Comparison of ENCODE assay signal across 1 cellular context in the genomic region with DNA sequence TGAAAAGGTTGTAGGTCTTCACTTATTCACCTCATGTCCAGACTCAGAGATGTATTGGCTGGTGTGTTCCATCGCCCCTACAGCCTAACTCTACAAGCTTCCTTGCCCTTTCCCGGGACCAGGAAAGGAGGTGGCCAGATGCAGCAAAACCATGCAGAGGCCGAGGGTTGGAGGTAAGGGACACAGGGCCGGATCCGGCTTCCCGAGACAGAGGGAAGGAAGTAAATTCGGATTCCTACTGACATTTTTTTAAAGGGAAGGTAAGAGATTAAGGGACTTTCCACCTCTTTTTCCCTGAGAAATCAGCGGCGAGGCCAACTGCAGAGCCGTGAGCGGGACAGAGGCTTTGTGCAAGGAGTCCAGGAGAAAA.
TF ChIP-seq lines count a peak whose summit lies in the region.

No MANE protein-coding gene starts in this region.

TF ChIP-seq in WTC11, 78 proteins besides CTCF, POLR2A, EP300 and RAD21 (continued from another document):
- TF ChIP-seq, protein P1, sequence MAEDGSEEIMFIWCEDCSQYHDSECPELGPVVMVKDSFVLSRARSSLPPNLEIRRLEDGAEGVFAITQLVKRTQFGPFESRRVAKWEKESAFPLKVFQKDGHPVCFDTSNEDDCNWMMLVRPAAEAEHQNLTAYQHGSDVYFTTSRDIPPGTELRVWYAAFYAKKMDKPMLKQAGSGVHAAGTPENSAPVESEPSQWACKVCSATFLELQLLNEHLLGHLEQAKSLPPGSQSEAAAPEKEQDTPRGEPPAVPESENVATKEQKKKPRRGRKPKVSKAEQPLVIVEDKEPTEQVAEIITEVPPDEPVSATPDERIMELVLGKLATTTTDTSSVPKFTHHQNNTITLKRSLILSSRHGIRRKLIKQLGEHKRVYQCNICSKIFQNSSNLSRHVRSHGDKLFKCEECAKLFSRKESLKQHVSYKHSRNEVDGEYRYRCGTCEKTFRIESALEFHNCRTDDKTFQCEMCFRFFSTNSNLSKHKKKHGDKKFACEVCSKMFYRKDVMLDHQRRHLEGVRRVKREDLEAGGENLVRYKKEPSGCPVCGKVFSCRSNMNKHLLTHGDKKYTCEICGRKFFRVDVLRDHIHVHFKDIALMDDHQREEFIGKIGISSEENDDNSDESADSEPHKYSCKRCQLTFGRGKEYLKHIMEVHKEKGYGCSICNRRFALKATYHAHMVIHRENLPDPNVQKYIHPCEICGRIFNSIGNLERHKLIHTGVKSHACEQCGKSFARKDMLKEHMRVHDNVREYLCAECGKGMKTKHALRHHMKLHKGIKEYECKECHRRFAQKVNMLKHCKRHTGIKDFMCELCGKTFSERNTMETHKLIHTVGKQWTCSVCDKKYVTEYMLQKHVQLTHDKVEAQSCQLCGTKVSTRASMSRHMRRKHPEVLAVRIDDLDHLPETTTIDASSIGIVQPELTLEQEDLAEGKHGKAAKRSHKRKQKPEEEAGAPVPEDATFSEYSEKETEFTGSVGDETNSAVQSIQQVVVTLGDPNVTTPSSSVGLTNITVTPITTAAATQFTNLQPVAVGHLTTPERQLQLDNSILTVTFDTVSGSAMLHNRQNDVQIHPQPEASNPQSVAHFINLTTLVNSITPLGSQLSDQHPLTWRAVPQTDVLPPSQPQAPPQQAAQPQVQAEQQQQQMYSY (CRISPR knock-in tag; IDR thresholded peaks at IDR 0.05): no peak
- no peak for TF ChIP-seq JUN (CRISPR knock-in tag; IDR thresholded peaks at IDR 0.05)
- TF ChIP-seq, protein P2, sequence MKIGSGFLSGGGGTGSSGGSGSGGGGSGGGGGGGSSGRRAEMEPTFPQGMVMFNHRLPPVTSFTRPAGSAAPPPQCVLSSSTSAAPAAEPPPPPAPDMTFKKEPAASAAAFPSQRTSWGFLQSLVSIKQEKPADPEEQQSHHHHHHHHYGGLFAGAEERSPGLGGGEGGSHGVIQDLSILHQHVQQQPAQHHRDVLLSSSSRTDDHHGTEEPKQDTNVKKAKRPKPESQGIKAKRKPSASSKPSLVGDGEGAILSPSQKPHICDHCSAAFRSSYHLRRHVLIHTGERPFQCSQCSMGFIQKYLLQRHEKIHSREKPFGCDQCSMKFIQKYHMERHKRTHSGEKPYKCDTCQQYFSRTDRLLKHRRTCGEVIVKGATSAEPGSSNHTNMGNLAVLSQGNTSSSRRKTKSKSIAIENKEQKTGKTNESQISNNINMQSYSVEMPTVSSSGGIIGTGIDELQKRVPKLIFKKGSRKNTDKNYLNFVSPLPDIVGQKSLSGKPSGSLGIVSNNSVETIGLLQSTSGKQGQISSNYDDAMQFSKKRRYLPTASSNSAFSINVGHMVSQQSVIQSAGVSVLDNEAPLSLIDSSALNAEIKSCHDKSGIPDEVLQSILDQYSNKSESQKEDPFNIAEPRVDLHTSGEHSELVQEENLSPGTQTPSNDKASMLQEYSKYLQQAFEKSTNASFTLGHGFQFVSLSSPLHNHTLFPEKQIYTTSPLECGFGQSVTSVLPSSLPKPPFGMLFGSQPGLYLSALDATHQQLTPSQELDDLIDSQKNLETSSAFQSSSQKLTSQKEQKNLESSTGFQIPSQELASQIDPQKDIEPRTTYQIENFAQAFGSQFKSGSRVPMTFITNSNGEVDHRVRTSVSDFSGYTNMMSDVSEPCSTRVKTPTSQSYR (CRISPR knock-in tag; IDR thresholded peaks at IDR 0.05): no peak
- no peak for TF ChIP-seq RORB (CRISPR knock-in tag; IDR thresholded peaks at IDR 0.05)
- no peak for TF ChIP-seq FOXP1 (CRISPR knock-in tag; IDR thresholded peaks at IDR 0.05; ENCODE audit: borderline replicate concordance)
- TF ChIP-seq ZNF121 (CRISPR knock-in tag; IDR thresholded peaks at IDR 0.05): no peak
- TF ChIP-seq PRRX2 (CRISPR knock-in tag; IDR thresholded peaks at IDR 0.05): no peak
